In genomic region chr10:80165173-80165572, GRCh38 we compare ENCODE assay signal across 12 cellular contexts. TPM values are rescaled to one million over a fixed set of nuclear protein-coding genes. Genes with fewer than 3 reads are reported as not detected.
DNase-seq lines count a peak whose midpoint lies in the region; ATAC-seq and TF ChIP-seq lines count a peak whose summit lies in the region.
"Had no signal": no experiment of that assay in that cellular context is flagged by ENCODE, and none has a peak within 500 bp of the region (broad histone marks: within the 10 kb centered on the region; RNA-seq: fewer than 3 reads in every experiment).

No MANE protein-coding gene starts in this region.

- H3K4me3 ChIP-seq in neutrophil (ENCODE audit: low read depth in 1 of 2, low read length in 1 of 2) (no peak overlapping the region), dorsolateral prefrontal cortex (no peak overlapping the region)

- no peak for ATAC-seq in HG02759 (IDR thresholded peaks at IDR 0.05; ENCODE audit: unreplicated experiment)

- H3K27me3 ChIP-seq in neutrophil, result no peaks in the 10 kb centered on the region
- no peaks in the 10 kb centered on the region for H3K27me3 ChIP-seq in dorsolateral prefrontal cortex

- intact Hi-C loops in dorsolateral prefrontal cortex (cut with DNase I), result no loop called here

- H3K4me1 ChIP-seq in neutrophil (ENCODE audit: control insufficient read depth in 1 of 2, insufficient read depth in 1 of 2, low read depth in 1 of 2, low read length in 1 of 2), result peaks cover 10% of the 10 kb centered on the region in 2 experiments

- H3K27ac ChIP-seq in neutrophil, result peak overlapping the region; percentile 32
- H3K27ac ChIP-seq in dorsolateral prefrontal cortex, result peak overlapping the region in 15 of 59 donors; percentile 4 to 61 (median 22)

- peaks cover 100% of the 10 kb centered on the region for H3K36me3 ChIP-seq in neutrophil

- DNase-seq in AG08395 (ENCODE audit: low spot score) (peak; percentile 42), M059J (ENCODE audit: low read depth) (peak; percentile 79), dermis blood vessel endothelial cell (peak; percentile 38), GM19238 (ENCODE audit: insufficient read length, low spot score) (no peak), dorsolateral prefrontal cortex (no peak)
- no peak for DNase-seq in stimulated activated CD4-positive, alpha-beta T cell treated with anti-CD3 and anti-CD28 coated beads, Interleukin-4, amount 100 ng/mL, for 1 hour
- DNase-seq: activated T-cell treated with anti-CD3 and anti-CD28 coated beads, Interleukin-2, amount 50 U/mL, for 48 hours; NCI-H2227 treated with DMSO at 0.1 percent for 48 hours; stimulated activated CD4-positive, alpha-beta T cell treated with anti-CD3 and anti-CD28 coated beads, Interleukin-15, amount 100 ng/mL, for 24 hours had no signal

- H3K9me3 ChIP-seq in neutrophil, result peaks cover 5% of the 10 kb centered on the region

- TF ChIP-seq CTCF in neutrophil (IDR thresholded peaks at IDR 0.05) (no peak), dorsolateral prefrontal cortex (IDR thresholded peaks at IDR 0.05 in 54 of 56, conservative IDR thresholded peaks at IDR 0.05 in 2 of 56; ENCODE audit: low read depth in 1 of 56, partially characterized antibody in 56 of 56) (no peak)

RNA-seq across cellular contexts. Expression of gene PLAC9, which starts 32.6 kb away (rescaled TPM):
- total RNA-seq in M059J (2014; rRNA removed; shearing (Covaris generic)), result not detected in 2 replicates
- total RNA-seq in dermis blood vessel endothelial cell, result 0.60 and 0.68 TPM in 2 replicates
- 10 to 100 TPM in 3 of 120 experiments, 1 to 10 TPM in 115, not detected in 2; 1.1 to 15.2 (median 4.3) TPM for total RNA-seq in dorsolateral prefrontal cortex
- total RNA-seq: T-helper 1 cell treated with Interleukin-12 subunit alpha and Interleukin-12 subunit beta and Interleukin-4 antibody, amounts not matched to agents 30 ng/mL and 1 ng/mL, for 36 hours had no signal

RNA-seq across cellular contexts. Expression of gene ANXA11, which starts 40.2 kb away (rescaled TPM):
- total RNA-seq in M059J (2014; rRNA removed; shearing (Covaris generic)), result 62.7 and 102 TPM in 2 replicates
- total RNA-seq in dermis blood vessel endothelial cell (33.7 and 54.9 TPM in 2 replicates), dorsolateral prefrontal cortex (100 to 1,000 TPM in 70 of 120 experiments, 10 to 100 TPM in 50; 47.9 to 162 (median 105) TPM)

Comparison
In these comparisons a context has a peak if more than half of its experiments do, and no peak if none do; other contexts are left out.
1. DNase-seq: peak in AG08395 (single experiment), M059J (single experiment) and dermis blood vessel endothelial cell (single experiment); none in stimulated activated CD4-positive, alpha-beta T cell treated with anti-CD3 and anti-CD28 coated beads, Interleukin-4, amount 100 ng/mL, for 1 hour (single experiment), GM19238 (single experiment) and dorsolateral prefrontal cortex (0 of 10).